ENCODE assay signal across 31 cellular contexts in the genomic region with DNA sequence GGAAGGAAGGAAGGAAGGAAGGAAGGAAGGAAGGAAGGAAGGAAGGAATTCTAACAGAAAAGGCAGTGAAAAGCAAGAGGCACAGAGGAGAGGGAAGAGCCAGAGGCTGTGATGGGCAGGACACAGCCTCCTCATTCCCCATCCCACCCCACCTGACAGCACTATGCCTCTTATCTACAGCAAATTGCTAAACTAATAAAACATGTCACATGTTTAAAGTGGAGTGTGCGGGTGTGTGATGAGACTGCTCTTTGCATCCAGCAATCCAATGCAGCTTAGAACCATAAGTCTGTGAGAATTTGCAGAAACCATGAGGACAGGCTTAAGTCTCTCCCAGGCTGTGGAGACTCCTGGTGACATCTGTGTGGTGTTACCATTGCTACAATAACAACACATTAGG.
"Had no signal": no experiment of that assay in that cellular context is flagged by ENCODE, and none has a peak within 500 bp of the region (broad histone marks: within the 10 kb centered on the region; RNA-seq: fewer than 3 reads in every experiment).

No MANE protein-coding gene starts in this region.

- H3K27ac ChIP-seq: foreskin keratinocyte, parathyroid adenoma, psoas muscle, sigmoid colon, stomach, thyroid gland, upper lobe of right lung had no signal

- H3K27me3 ChIP-seq: thyroid gland, upper lobe of right lung had no signal

- H3K27ac Mint-ChIP-seq: activated CD8-positive, alpha-beta memory T cell treated with anti-CD3 and anti-CD28 coated beads, Interleukin-2, amount 10 ng/mL, durations not matched to agents 7 days and 5 days; activated CD8-positive, alpha-beta T cell treated with anti-CD3 and anti-CD28 coated beads for 36 hours; activated naive CD4-positive, alpha-beta T cell treated with anti-CD3 and anti-CD28 coated beads, Interleukin-2, amount 50 U/mL, for 24 hours; activated naive CD8-positive, alpha-beta T cell treated with anti-CD3 and anti-CD28 coated beads, Interleukin-2, amount 50 U/mL, for 24 hours; activated T-helper 2 cell treated with anti-CD3 and anti-CD28 coated beads, Interferon-gamma antibody, Interleukin-2, Interleukin-4, amounts not matched to agents 10 μg/mL and 5 μg/mL and 100 μg/mL, durations not matched to agents 14 hours and 24 hours and 36 hours; effector memory CD8-positive, alpha-beta T cell; naive thymus-derived CD4-positive, alpha-beta T cell; stimulated activated naive B cell treated with anti-CD40 and anti-IgM and Interleukin-4, amounts not matched to agents 10 μg/mL and 1 μg/mL and 100 μg/mL, for 72 hours; WTC11 had no signal

- H3K9me3 ChIP-seq: psoas muscle, sigmoid colon, stomach, thyroid gland, upper lobe of right lung had no signal

- DNase-seq: activated CD4-positive, alpha-beta T cell treated with anti-CD3 and anti-CD28 coated beads, Interleukin-2, amount 50 U/mL, for 1 hour; activated CD8-positive, alpha-beta memory T cell treated with anti-CD3 and anti-CD28 coated beads, Interleukin-2, amount 10 ng/mL, durations not matched to agents 7 days and 5 days; activated CD8-positive, alpha-beta T cell treated with anti-CD3 and anti-CD28 coated beads for 36 hours; activated naive CD8-positive, alpha-beta T cell treated with anti-CD3 and anti-CD28 coated beads, Interleukin-2, amount 50 U/mL, for 24 hours; activated T-cell treated with anti-CD3 and anti-CD28 coated beads, Interleukin-2, amount 50 U/mL, for 48 hours; caudate nucleus; cortex of kidney; effector memory CD8-positive, alpha-beta T cell; erythroblast; foreskin keratinocyte; islet precursor cell; left ventricle myocardium superior; mammary epithelial cell; midbrain; naive thymus-derived CD4-positive, alpha-beta T cell; nucleus accumbens; psoas muscle; sigmoid colon; small intestine; stimulated activated CD4-positive, alpha-beta T cell treated with anti-CD3 and anti-CD28 coated beads, Interleukin-1b, Interleukin-23, amount 100 ng/mL, for 48 hours; stimulated activated CD4-positive, alpha-beta T cell treated with anti-CD3 and anti-CD28 coated beads, Interleukin-4, amount 100 ng/mL, for 4 hours; stimulated activated CD8-positive, alpha-beta memory T cell treated with anti-CD3 and anti-CD28 coated beads, Interleukin-4, amount 100 ng/mL, for 48 hours; stimulated activated naive B cell treated with anti-CD40 and anti-IgM and Interleukin-4, amounts not matched to agents 10 μg/mL and 1 μg/mL and 100 μg/mL, for 72 hours; stomach; T-helper 2 cell; upper lobe of right lung had no signal

- H3K4me3 ChIP-seq: psoas muscle, sigmoid colon, stomach, thyroid gland, upper lobe of right lung had no signal

- H3K4me1 ChIP-seq: foreskin keratinocyte, parathyroid adenoma, psoas muscle, sigmoid colon, stomach, upper lobe of right lung had no signal

- H3K36me3 Mint-ChIP-seq: activated CD8-positive, alpha-beta memory T cell treated with anti-CD3 and anti-CD28 coated beads, Interleukin-2, amount 10 ng/mL, durations not matched to agents 7 days and 5 days; activated naive CD4-positive, alpha-beta T cell treated with anti-CD3 and anti-CD28 coated beads, Interleukin-2, amount 50 U/mL, for 24 hours; naive thymus-derived CD4-positive, alpha-beta T cell; stimulated activated naive B cell treated with anti-CD40 and anti-IgM and Interleukin-4, amounts not matched to agents 10 μg/mL and 1 μg/mL and 100 μg/mL, for 72 hours; WTC11 had no signal

- H3K4me3 Mint-ChIP-seq: activated CD8-positive, alpha-beta memory T cell treated with anti-CD3 and anti-CD28 coated beads, Interleukin-2, amount 10 ng/mL, durations not matched to agents 7 days and 5 days; activated CD8-positive, alpha-beta T cell treated with anti-CD3 and anti-CD28 coated beads for 36 hours; activated naive CD4-positive, alpha-beta T cell treated with anti-CD3 and anti-CD28 coated beads, Interleukin-2, amount 50 U/mL, for 24 hours; activated naive CD8-positive, alpha-beta T cell treated with anti-CD3 and anti-CD28 coated beads, Interleukin-2, amount 50 U/mL, for 24 hours; effector memory CD8-positive, alpha-beta T cell; naive thymus-derived CD4-positive, alpha-beta T cell; stimulated activated naive B cell treated with anti-CD40 and anti-IgM and Interleukin-4, amounts not matched to agents 10 μg/mL and 1 μg/mL and 100 μg/mL, for 72 hours; WTC11 had no signal

- H3K36me3 ChIP-seq: sigmoid colon, stomach, thyroid gland, upper lobe of right lung had no signal

- ATAC-seq: activated CD8-positive, alpha-beta memory T cell treated with anti-CD3 and anti-CD28 coated beads, Interleukin-2, amount 10 ng/mL, durations not matched to agents 7 days and 5 days; activated CD8-positive, alpha-beta T cell treated with anti-CD3 and anti-CD28 coated beads for 36 hours; activated naive CD8-positive, alpha-beta T cell treated with anti-CD3 and anti-CD28 coated beads, Interleukin-2, amount 50 U/mL, for 24 hours; effector memory CD8-positive, alpha-beta T cell; foreskin keratinocyte; left ventricle myocardium superior; naive thymus-derived CD4-positive, alpha-beta T cell; psoas muscle; stimulated activated naive B cell treated with anti-CD40 and anti-IgM and Interleukin-4, amounts not matched to agents 10 μg/mL and 1 μg/mL and 100 μg/mL, for 72 hours; WTC11 had no signal

- H3K4me1 Mint-ChIP-seq: activated CD8-positive, alpha-beta memory T cell treated with anti-CD3 and anti-CD28 coated beads, Interleukin-2, amount 10 ng/mL, durations not matched to agents 7 days and 5 days; activated naive CD4-positive, alpha-beta T cell treated with anti-CD3 and anti-CD28 coated beads, Interleukin-2, amount 50 U/mL, for 24 hours; activated naive CD8-positive, alpha-beta T cell treated with anti-CD3 and anti-CD28 coated beads, Interleukin-2, amount 50 U/mL, for 24 hours; naive thymus-derived CD4-positive, alpha-beta T cell; stimulated activated naive B cell treated with anti-CD40 and anti-IgM and Interleukin-4, amounts not matched to agents 10 μg/mL and 1 μg/mL and 100 μg/mL, for 72 hours had no signal

- H3K9me3 Mint-ChIP-seq: activated CD8-positive, alpha-beta T cell treated with anti-CD3 and anti-CD28 coated beads for 36 hours; activated naive CD4-positive, alpha-beta T cell treated with anti-CD3 and anti-CD28 coated beads, Interleukin-2, amount 50 U/mL, for 24 hours; activated naive CD8-positive, alpha-beta T cell treated with anti-CD3 and anti-CD28 coated beads, Interleukin-2, amount 50 U/mL, for 24 hours; activated T-helper 2 cell treated with anti-CD3 and anti-CD28 coated beads, Interferon-gamma antibody, Interleukin-2, Interleukin-4, amounts not matched to agents 10 μg/mL and 5 μg/mL and 100 μg/mL, durations not matched to agents 14 hours and 24 hours and 36 hours; effector memory CD8-positive, alpha-beta T cell; naive thymus-derived CD4-positive, alpha-beta T cell; stimulated activated naive B cell treated with anti-CD40 and anti-IgM and Interleukin-4, amounts not matched to agents 10 μg/mL and 1 μg/mL and 100 μg/mL, for 72 hours; WTC11 had no signal
